Comparison of ENCODE assay signal across 1 cellular context in the genomic region with DNA sequence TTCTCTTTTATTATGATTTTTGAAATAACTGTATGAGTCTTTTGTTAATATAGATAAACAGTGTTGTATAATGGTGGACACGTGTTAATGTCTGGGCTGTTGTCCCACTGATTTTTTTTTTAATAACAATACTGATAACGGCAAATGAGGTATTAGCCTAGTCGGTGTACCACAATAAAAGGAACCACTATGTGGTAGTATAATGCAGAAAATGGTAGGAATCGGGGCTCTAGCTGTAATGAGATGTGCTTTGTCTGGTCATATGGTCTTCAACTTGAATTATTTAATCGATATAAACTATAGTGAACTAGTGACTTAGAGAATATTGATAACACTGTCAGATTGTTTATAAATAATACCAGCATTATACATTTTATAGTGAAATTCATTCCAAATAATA.
TF ChIP-seq lines count a peak whose summit lies in the region.

No MANE protein-coding gene starts in this region.

TF ChIP-seq in H1, 55 proteins besides CTCF, POLR2A, EP300 and RAD21:
- TF ChIP-seq SP4 (IDR thresholded peaks at IDR 0.05; ENCODE audit: low read length) (no peak), SAP30 (IDR thresholded peaks at IDR 0.05; ENCODE audit: insufficient read depth, insufficient replicate concordance, low read length) (no peak), SIX5 (IDR thresholded peaks at IDR 0.05; ENCODE audit: low read depth, low read length) (no peak), GABPA (IDR thresholded peaks at IDR 0.05; ENCODE audit: borderline replicate concordance, insufficient read depth, low read length) (no peak)
- TF ChIP-seq, protein P1, sequence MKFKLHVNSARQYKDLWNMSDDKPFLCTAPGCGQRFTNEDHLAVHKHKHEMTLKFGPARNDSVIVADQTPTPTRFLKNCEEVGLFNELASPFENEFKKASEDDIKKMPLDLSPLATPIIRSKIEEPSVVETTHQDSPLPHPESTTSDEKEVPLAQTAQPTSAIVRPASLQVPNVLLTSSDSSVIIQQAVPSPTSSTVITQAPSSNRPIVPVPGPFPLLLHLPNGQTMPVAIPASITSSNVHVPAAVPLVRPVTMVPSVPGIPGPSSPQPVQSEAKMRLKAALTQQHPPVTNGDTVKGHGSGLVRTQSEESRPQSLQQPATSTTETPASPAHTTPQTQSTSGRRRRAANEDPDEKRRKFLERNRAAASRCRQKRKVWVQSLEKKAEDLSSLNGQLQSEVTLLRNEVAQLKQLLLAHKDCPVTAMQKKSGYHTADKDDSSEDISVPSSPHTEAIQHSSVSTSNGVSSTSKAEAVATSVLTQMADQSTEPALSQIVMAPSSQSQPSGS (IDR thresholded peaks at IDR 0.05; ENCODE audit: low read length): no peak
